Comparison of ENCODE assay signal across 24 cellular contexts in the genomic region with DNA sequence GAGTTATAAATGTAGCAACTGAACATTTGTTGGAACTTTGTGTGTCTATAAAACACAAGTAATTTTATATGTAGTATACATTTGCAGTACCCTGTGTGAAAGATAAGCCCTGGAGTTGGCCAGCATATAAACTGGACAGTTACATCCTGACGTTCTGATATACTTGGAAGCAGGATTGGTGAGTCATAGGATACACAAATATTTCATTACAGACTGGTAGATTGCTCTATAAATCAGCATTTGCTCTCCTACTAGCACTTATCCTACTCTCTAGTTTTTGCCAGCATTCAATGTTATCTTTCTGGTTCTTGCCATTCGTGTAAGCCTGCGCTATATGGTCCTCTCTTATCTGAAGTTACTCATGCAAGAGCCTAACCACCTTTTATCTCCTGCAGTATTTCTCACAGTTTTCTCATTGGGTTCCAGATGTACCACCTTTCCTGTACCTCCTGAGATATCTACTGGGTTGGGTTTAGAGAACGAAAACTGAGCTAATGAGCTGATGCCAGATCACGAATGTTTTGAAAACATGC.
DNase-seq lines count a peak whose midpoint lies in the region; ATAC-seq, FAIRE-seq and TF ChIP-seq lines count a peak whose summit lies in the region.
"Had no signal": no experiment of that assay in that cellular context is flagged by ENCODE, and none has a peak within 500 bp of the region (broad histone marks: within the 10 kb centered on the region; RNA-seq: fewer than 3 reads in every experiment).

No MANE protein-coding gene starts in this region.

- no peak overlapping the region for H3K27ac ChIP-seq in RWPE1
- H3K27ac ChIP-seq: lower lobe of right lung, SJCRH30, tibial nerve had no signal

- FAIRE-seq in bronchial epithelial cell (lab: Jason Lieb, UNC), result no peak
- FAIRE-seq: RCC 7860 had no signal

- H3K4me3 ChIP-seq in bronchial epithelial cell (ENCODE audit: low read depth, low read length), result no peak overlapping the region
- H3K4me3 ChIP-seq: lower lobe of right lung, SJCRH30, tibial nerve had no signal

- no peaks in the 10 kb centered on the region for H3K36me3 ChIP-seq in bronchial epithelial cell (ENCODE audit: control insufficient read depth, insufficient read depth, low read length)
- H3K36me3 ChIP-seq: lower lobe of right lung, SJCRH30, tibial nerve had no signal

- no peak overlapping the region for H3K27ac Mint-ChIP-seq in osteocyte (ENCODE audit: unreplicated experiment)
- H3K27ac Mint-ChIP-seq: activated CD4-positive, alpha-beta memory T cell treated with anti-CD3 and anti-CD28 coated beads, Interleukin-2, amount 10 ng/mL, durations not matched to agents 7 days and 5 days; activated naive CD4-positive, alpha-beta T cell treated with anti-CD3 and anti-CD28 coated beads, Interleukin-2, amount 50 U/mL, for 24 hours; activated T-helper 17 cell treated with anti-CD3 and anti-CD28 coated beads, Interleukin-2, amount 50 U/mL, for 72 hours; naive thymus-derived CD8-positive, alpha-beta T cell had no signal

- peaks cover 3% of the 10 kb centered on the region for H3K27me3 ChIP-seq in bronchial epithelial cell (ENCODE audit: control insufficient read depth, insufficient read depth, low read length)
- H3K27me3 ChIP-seq: tibial nerve had no signal

- CTCF ChIA-PET in RWPE1 (lab: Yijun Ruan, JAX), result interaction anchor here (1.2 kb wide), 1 partner anchor 466 kb away, joined by 3 read pairs; no protein-coding TSS in a partner anchor

- DNase-seq in HS-5 (ENCODE audit: low read depth) (peak; percentile 16), RWPE1 (ENCODE audit: low spot score) (peak; percentile 13), bronchial epithelial cell (ENCODE audit: low read depth) (peak; percentile 63), omental fat pad (ENCODE audit: low spot score) (no peak), osteocyte (ENCODE audit: extremely low spot score, unreplicated experiment) (no peak), SKM-1 treated with dmso at 0.1 percent for 144 hours (lab: John Stamatoyannopoulos, UW; ENCODE audit: unreplicated experiment) (no peak)
- DNase-seq: activated CD4-positive, alpha-beta memory T cell treated with anti-CD3 and anti-CD28 coated beads, Interleukin-2, amount 10 ng/mL, durations not matched to agents 7 days and 5 days; activated CD4-positive, CD25-positive, alpha-beta regulatory T cell treated with anti-CD3 and anti-CD28 coated beads, Interleukin-2, amount 50 U/mL, for 72 hours; anterior cingulate cortex; DMS79; GF-D8; Kasumi-1; kidney glomerular epithelial cell; lower lobe of right lung; naive thymus-derived CD8-positive, alpha-beta T cell; NCI-H1105 treated with DMSO at 0.1 percent for 48 hours; NCI-H2029 treated with DMSO at 0.1 percent for 48 hours; retina; SJCRH30 had no signal

- no peak overlapping the region for H3K4me3 Mint-ChIP-seq in osteocyte (ENCODE audit: unreplicated experiment)
- H3K4me3 Mint-ChIP-seq: activated CD4-positive, alpha-beta memory T cell treated with anti-CD3 and anti-CD28 coated beads, Interleukin-2, amount 10 ng/mL, durations not matched to agents 7 days and 5 days; activated naive CD4-positive, alpha-beta T cell treated with anti-CD3 and anti-CD28 coated beads, Interleukin-2, amount 50 U/mL, for 24 hours; activated T-helper 17 cell treated with anti-CD3 and anti-CD28 coated beads, Interleukin-2, amount 50 U/mL, for 72 hours; naive thymus-derived CD8-positive, alpha-beta T cell had no signal

- POLR2A ChIA-PET in RWPE1 (lab: Yijun Ruan, JAX; ENCODE audit: low non-redundant PET), result no interaction called here

- H3K27me3 Mint-ChIP-seq in osteocyte (ENCODE audit: unreplicated experiment), result no peaks in the 10 kb centered on the region
- H3K27me3 Mint-ChIP-seq: activated CD4-positive, alpha-beta memory T cell treated with anti-CD3 and anti-CD28 coated beads, Interleukin-2, amount 10 ng/mL, durations not matched to agents 7 days and 5 days; activated naive CD4-positive, alpha-beta T cell treated with anti-CD3 and anti-CD28 coated beads, Interleukin-2, amount 50 U/mL, for 24 hours; activated T-helper 17 cell treated with anti-CD3 and anti-CD28 coated beads, Interleukin-2, amount 50 U/mL, for 72 hours; naive thymus-derived CD8-positive, alpha-beta T cell had no signal

- H3K36me3 Mint-ChIP-seq in osteocyte (ENCODE audit: unreplicated experiment), result no peaks in the 10 kb centered on the region
- H3K36me3 Mint-ChIP-seq: activated naive CD4-positive, alpha-beta T cell treated with anti-CD3 and anti-CD28 coated beads, Interleukin-2, amount 50 U/mL, for 24 hours; naive thymus-derived CD8-positive, alpha-beta T cell had no signal

- TF ChIP-seq CTCF in RWPE1 (conservative IDR thresholded peaks at IDR 0.05; ENCODE audit: low read depth) (no peak), bronchial epithelial cell (IDR thresholded peaks at IDR 0.05; ENCODE audit: insufficient read depth, low read length, severe bottlenecking) (no peak), omental fat pad (IDR thresholded peaks at IDR 0.05) (no peak), osteocyte (IDR thresholded peaks at IDR 0.05) (no peak)

- no peaks in the 10 kb centered on the region for H3K9me3 Mint-ChIP-seq in osteocyte (ENCODE audit: unreplicated experiment)
- H3K9me3 Mint-ChIP-seq: activated CD4-positive, alpha-beta memory T cell treated with anti-CD3 and anti-CD28 coated beads, Interleukin-2, amount 10 ng/mL, durations not matched to agents 7 days and 5 days; activated naive CD4-positive, alpha-beta T cell treated with anti-CD3 and anti-CD28 coated beads, Interleukin-2, amount 50 U/mL, for 24 hours had no signal

- ATAC-seq in omental fat pad (ENCODE audit: low FRiP score) (peak; percentile 80), HG03565 (IDR thresholded peaks at IDR 0.05; ENCODE audit: unreplicated experiment) (no peak)
- ATAC-seq: activated T-helper 17 cell treated with anti-CD3 and anti-CD28 coated beads, Interleukin-2, amount 50 U/mL, for 72 hours; lower lobe of right lung; naive thymus-derived CD8-positive, alpha-beta T cell had no signal

- no peaks in the 10 kb centered on the region for H3K4me1 Mint-ChIP-seq in osteocyte (ENCODE audit: unreplicated experiment)
- H3K4me1 Mint-ChIP-seq: activated CD4-positive, alpha-beta memory T cell treated with anti-CD3 and anti-CD28 coated beads, Interleukin-2, amount 10 ng/mL, durations not matched to agents 7 days and 5 days; activated naive CD4-positive, alpha-beta T cell treated with anti-CD3 and anti-CD28 coated beads, Interleukin-2, amount 50 U/mL, for 24 hours; activated T-helper 17 cell treated with anti-CD3 and anti-CD28 coated beads, Interleukin-2, amount 50 U/mL, for 72 hours; naive thymus-derived CD8-positive, alpha-beta T cell had no signal

Comparison
In these comparisons a context has a peak if more than half of its experiments do, and no peak if none do; other contexts are left out.
1. DNase-seq: peak in HS-5 (single experiment), RWPE1 (single experiment) and bronchial epithelial cell (single experiment); none in omental fat pad (single experiment), osteocyte (single experiment) and SKM-1 treated with dmso at 0.1 percent for 144 hours (single experiment).